ENCODE assay signal across 26 cellular contexts in the genomic region with DNA sequence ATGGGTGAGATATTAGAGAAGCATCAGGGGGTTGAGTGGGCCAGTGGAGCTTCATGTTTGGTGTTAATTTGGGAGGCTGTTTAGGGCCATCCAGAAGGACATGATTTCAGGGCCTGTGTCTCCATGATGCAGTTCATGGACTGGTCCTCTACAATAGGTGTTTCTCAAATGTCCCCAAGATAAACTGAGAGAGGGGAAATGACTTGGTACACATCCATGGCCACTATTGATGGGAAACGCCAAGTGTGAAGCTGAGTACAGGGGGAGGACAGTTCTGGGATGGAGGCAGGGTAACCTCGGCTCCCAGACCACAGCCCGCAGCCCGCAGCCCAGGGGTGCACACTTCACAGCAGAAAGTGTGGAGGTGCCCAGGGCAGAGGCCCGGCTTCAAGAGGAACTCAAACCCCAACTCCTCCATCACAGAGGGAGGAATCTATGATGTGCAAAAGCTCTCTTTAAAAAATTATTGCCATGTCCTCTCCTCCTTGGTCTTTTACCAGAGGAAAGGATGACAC. TPM values are rescaled to one million over a fixed set of nuclear protein-coding genes. Genes with fewer than 3 reads are reported as not detected.
"Had no signal": no experiment of that assay in that cellular context is flagged by ENCODE, and none has a peak within 500 bp of the region (broad histone marks: within the 10 kb centered on the region; RNA-seq: fewer than 3 reads in every experiment).

No MANE protein-coding gene starts in this region.

- ATAC-seq: activated CD4-positive, alpha-beta T cell treated with anti-CD3 and anti-CD28 coated beads for 36 hours; activated CD4-positive, CD25-positive, alpha-beta regulatory T cell treated with anti-CD3 and anti-CD28 coated beads, Interleukin-2, amount 50 U/mL, for 24 hours; activated naive CD8-positive, alpha-beta T cell treated with anti-CD3 and anti-CD28 coated beads, Interleukin-2, amount 50 U/mL, for 24 hours; Panc1; WTC11 had no signal

- H3K9ac ChIP-seq: KMS-11, SK-N-SH had no signal

- H3K27ac ChIP-seq: brain microvascular endothelial cell, KMS-11, SJSA1 had no signal

- H3K36me3 ChIP-seq: brain microvascular endothelial cell, SJSA1 had no signal

- H3K4me2 ChIP-seq: KMS-11, SK-N-SH had no signal

- DNase-seq: activated CD4-positive, alpha-beta memory T cell treated with anti-CD3 and anti-CD28 coated beads, Interleukin-2, amount 10 ng/mL, durations not matched to agents 7 days and 5 days; activated CD4-positive, alpha-beta T cell treated with anti-CD3 and anti-CD28 coated beads for 36 hours; activated naive CD4-positive, alpha-beta T cell treated with anti-CD3 and anti-CD28 coated beads, Interleukin-2, amount 10 ng/mL, durations not matched to agents 7 days and 5 days; activated naive CD8-positive, alpha-beta T cell treated with anti-CD3 and anti-CD28 coated beads, Interleukin-2, amount 50 U/mL, for 24 hours; activated T-cell treated with anti-CD3 and anti-CD28 coated beads, Interleukin-2, amount 50 U/mL, for 24 hours; amniotic stem cell; aorta; brain microvascular endothelial cell; central memory CD4-positive, alpha-beta T cell; MM.1S; MV-4-11; NCI-H1092; NCI-H1436 treated with DMSO at 0.1 percent for 48 hours; NCI-H1694 treated with DMSO at 0.1 percent for 48 hours; NCI-H2029; NCI-H345; NCI-H524 treated with DMSO at 0.1 percent for 48 hours; SHP77 treated with DMSO at 0.1 percent for 48 hours; SK-N-SH had no signal

- H3K9me3 ChIP-seq: SJSA1, SK-N-SH had no signal

- H3K27me3 ChIP-seq: brain microvascular endothelial cell had no signal

- H3K4me1 ChIP-seq: SJSA1 had no signal

- H3K4me3 ChIP-seq: SJSA1 had no signal

RNA-seq across cellular contexts. Expression of gene CACNA2D4, which starts 33.3 kb away (rescaled TPM):
- total RNA-seq: LHCN-M2, NCI-H460, SJSA1 had no signal
